Comparison of ENCODE assay signal across 19 cellular contexts in the genomic region with DNA sequence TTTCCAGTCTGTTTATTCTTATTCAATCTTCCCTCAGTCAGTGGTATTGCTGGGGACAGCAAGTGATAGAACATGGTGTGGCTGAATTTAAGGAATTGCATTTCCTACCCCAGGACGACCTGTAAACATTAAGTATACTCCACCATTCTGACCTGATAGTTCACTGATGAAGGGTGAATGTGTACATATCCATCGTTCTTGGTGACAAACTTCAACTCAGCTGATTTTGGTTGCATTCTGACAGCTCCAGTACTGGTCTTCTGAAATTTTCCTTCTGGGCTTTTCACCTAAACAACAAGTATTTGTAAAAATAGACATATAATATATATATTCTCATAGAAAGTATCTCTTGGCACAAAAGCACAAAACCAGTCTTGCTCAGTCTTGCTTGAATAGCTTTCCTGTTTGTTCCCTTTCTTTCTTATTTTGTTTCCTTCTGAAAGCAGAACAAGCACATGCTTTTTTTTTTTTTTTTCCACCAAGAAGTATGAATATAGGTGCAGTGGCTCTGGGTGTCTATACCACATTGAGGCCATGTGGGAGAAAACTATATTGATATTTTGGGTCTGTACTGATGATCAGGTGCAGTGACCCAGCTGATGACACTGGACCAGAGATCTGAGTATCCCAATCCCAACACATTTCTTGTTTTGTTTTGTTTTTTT. TPM values are rescaled to one million over a fixed set of nuclear protein-coding genes. Genes with fewer than 3 reads are reported as not detected.
DNase-seq lines count a peak whose midpoint lies in the region; ATAC-seq and TF ChIP-seq lines count a peak whose summit lies in the region.
"Had no signal": no experiment of that assay in that cellular context is flagged by ENCODE, and none has a peak within 500 bp of the region (broad histone marks: within the 10 kb centered on the region; RNA-seq: fewer than 3 reads in every experiment).

No MANE protein-coding gene starts in this region.

- H3K27ac ChIP-seq in BLaER1 (no peak overlapping the region), DOHH2 (ENCODE audit: low read depth, low read length) (no peak overlapping the region), endodermal cell (ENCODE audit: low read depth, low read length) (no peak overlapping the region), smooth muscle cell (ENCODE audit: low read depth) (no peak overlapping the region)
- H3K27ac ChIP-seq: GM23248, KMS-11, Peyer's patch had no signal

- H3K9me3 ChIP-seq in BLaER1 (no peaks in the 10 kb centered on the region), DOHH2 (ENCODE audit: control insufficient read depth, insufficient read depth, low read length) (no peaks in the 10 kb centered on the region), endodermal cell (ENCODE audit: control insufficient read depth, low read length) (no peaks in the 10 kb centered on the region), smooth muscle cell (replicated peaks; ENCODE audit: low read depth) (no peaks in the 10 kb centered on the region)
- H3K9me3 ChIP-seq: Peyer's patch had no signal

- H3K36me3 Mint-ChIP-seq in endodermal cell (ENCODE audit: low read depth): peaks cover 35% of the 10 kb centered on the region
- H3K36me3 Mint-ChIP-seq in stimulated activated memory B cell treated with anti-CD40 and anti-IgM and Interleukin-4, amounts not matched to agents 10 μg/mL and 1 μg/mL and 100 μg/mL, for 72 hours: peaks cover 25% of the 10 kb centered on the region

- H3K27me3 Mint-ChIP-seq in endodermal cell (ENCODE audit: insufficient read depth): no peaks in the 10 kb centered on the region
- no peaks in the 10 kb centered on the region for H3K27me3 Mint-ChIP-seq in stimulated activated memory B cell treated with anti-CD40 and anti-IgM and Interleukin-4, amounts not matched to agents 10 μg/mL and 1 μg/mL and 100 μg/mL, for 72 hours

- H3K4me3 ChIP-seq in BLaER1 (no peak overlapping the region), DOHH2 (ENCODE audit: low read length) (peak overlapping the region; percentile 53), endodermal cell (ENCODE audit: low read length) (no peak overlapping the region), smooth muscle cell (no peak overlapping the region)
- H3K4me3 ChIP-seq: GM23248, Peyer's patch had no signal

- no peak overlapping the region for H3K4me3 Mint-ChIP-seq in endodermal cell
- no peak overlapping the region for H3K4me3 Mint-ChIP-seq in stimulated activated memory B cell treated with anti-CD40 and anti-IgM and Interleukin-4, amounts not matched to agents 10 μg/mL and 1 μg/mL and 100 μg/mL, for 72 hours
- H3K4me3 Mint-ChIP-seq: CD8-positive, alpha-beta T cell had no signal

- DNase-seq in endodermal cell (peak; percentile 2), smooth muscle cell (lab: John Stamatoyannopoulos, UW; ENCODE audit: unreplicated experiment) (no peak)
- DNase-seq: GM23248, HCEC 1CT, IMR-90, NCI-H1105 treated with DMSO at 0.1 percent for 48 hours, NCI-H2029 treated with DMSO at 0.1 percent for 48 hours, NCI-H345, NCI-H524, NCI-H774, Peyer's patch had no signal

- H4K20me1 ChIP-seq in BLaER1: no peaks in the 10 kb centered on the region
- no peaks in the 10 kb centered on the region for H4K20me1 ChIP-seq in DOHH2 (ENCODE audit: control insufficient read depth, insufficient read depth, low read depth, low read length)
- H4K20me1 ChIP-seq in smooth muscle cell (ENCODE audit: low read depth): no peaks in the 10 kb centered on the region

- H3K27me3 ChIP-seq in BLaER1 (no peaks in the 10 kb centered on the region), DOHH2 (ENCODE audit: control insufficient read depth, low read length) (no peaks in the 10 kb centered on the region), endodermal cell (ENCODE audit: control insufficient read depth, insufficient read depth, low read length, poor library complexity, severe bottlenecking) (no peaks in the 10 kb centered on the region), smooth muscle cell (ENCODE audit: low read depth) (no peaks in the 10 kb centered on the region)
- H3K27me3 ChIP-seq: Peyer's patch had no signal

- H3K9ac ChIP-seq in BLaER1 (no peak overlapping the region), endodermal cell (ENCODE audit: extremely low read depth, low read length, poor library complexity, severe bottlenecking) (no peak overlapping the region), smooth muscle cell (ENCODE audit: low read depth) (no peak overlapping the region)
- H3K9ac ChIP-seq: GM23248, KMS-11 had no signal

- no peak overlapping the region for H3K27ac Mint-ChIP-seq in endodermal cell
- no peak overlapping the region for H3K27ac Mint-ChIP-seq in stimulated activated memory B cell treated with anti-CD40 and anti-IgM and Interleukin-4, amounts not matched to agents 10 μg/mL and 1 μg/mL and 100 μg/mL, for 72 hours
- H3K27ac Mint-ChIP-seq: CD8-positive, alpha-beta T cell had no signal

- no peaks in the 10 kb centered on the region for H3K9me3 Mint-ChIP-seq in endodermal cell
- no peaks in the 10 kb centered on the region for H3K9me3 Mint-ChIP-seq in stimulated activated memory B cell treated with anti-CD40 and anti-IgM and Interleukin-4, amounts not matched to agents 10 μg/mL and 1 μg/mL and 100 μg/mL, for 72 hours
- H3K9me3 Mint-ChIP-seq: CD8-positive, alpha-beta T cell had no signal

- H3K79me2 ChIP-seq in DOHH2 (ENCODE audit: control insufficient read depth, low read length): no peaks in the 10 kb centered on the region
- H3K79me2 ChIP-seq in smooth muscle cell (ENCODE audit: low read depth): no peaks in the 10 kb centered on the region

- TF ChIP-seq CTCF in DOHH2 (IDR thresholded peaks at IDR 0.05; ENCODE audit: low read depth, low read length, poor library complexity, severe bottlenecking): no peak
- no peak for TF ChIP-seq CTCF in endodermal cell (conservative IDR thresholded peaks at IDR 0.05)
- no peak for TF ChIP-seq CTCF in smooth muscle cell (IDR thresholded peaks at IDR 0.05; ENCODE audit: borderline replicate concordance, insufficient read depth, poor library complexity, severe bottlenecking)

- H3K4me1 Mint-ChIP-seq in endodermal cell: no peaks in the 10 kb centered on the region
- H3K4me1 Mint-ChIP-seq in stimulated activated memory B cell treated with anti-CD40 and anti-IgM and Interleukin-4, amounts not matched to agents 10 μg/mL and 1 μg/mL and 100 μg/mL, for 72 hours: peaks cover 6% of the 10 kb centered on the region

- H3K4me1 ChIP-seq in BLaER1: peaks cover 16% of the 10 kb centered on the region
- H3K4me1 ChIP-seq in DOHH2 (ENCODE audit: control insufficient read depth, low read length): peaks cover 18% of the 10 kb centered on the region
- H3K4me1 ChIP-seq in endodermal cell (ENCODE audit: control insufficient read depth, insufficient read depth, low read length): no peaks in the 10 kb centered on the region
- no peaks in the 10 kb centered on the region for H3K4me1 ChIP-seq in smooth muscle cell (ENCODE audit: low read depth)
- H3K4me1 ChIP-seq: Peyer's patch had no signal

- H3K36me3 ChIP-seq in BLaER1 (peaks cover 15% of the 10 kb centered on the region), DOHH2 (ENCODE audit: control insufficient read depth, low read length) (no peaks in the 10 kb centered on the region; the same call in 1 of the 2 replicates), endodermal cell (ENCODE audit: control insufficient read depth, insufficient read depth, low read length) (peaks cover 48% of the 10 kb centered on the region), smooth muscle cell (ENCODE audit: low read depth) (peaks cover 17% of the 10 kb centered on the region)

- H3K9me2 ChIP-seq in DOHH2 (replicated peaks; ENCODE audit: control insufficient read depth, low read length): no peaks in the 10 kb centered on the region

- WGBS in endodermal cell (ENCODE audit: insufficient coverage in 1 of 2, insufficient read length in 1 of 2), 2 experiments: 86 to 100% methylated on average over 2 of the region's 2 CpGs
- 94% methylated on average over 2 of the region's 2 CpGs for WGBS in smooth muscle cell (ENCODE audit: low lambda C conversion rate)

- no peaks in the 10 kb centered on the region for H3F3A ChIP-seq in DOHH2 (ENCODE audit: control insufficient read depth, insufficient read depth)
- H3F3A ChIP-seq in smooth muscle cell (ENCODE audit: low read depth): no peaks in the 10 kb centered on the region

- H3K4me2 ChIP-seq in BLaER1 (peak overlapping the region; percentile 43), DOHH2 (ENCODE audit: low read length) (peak overlapping the region; percentile 59), smooth muscle cell (no peak overlapping the region)
- H3K4me2 ChIP-seq: KMS-11 had no signal

- peak; percentile 57 for ATAC-seq in stimulated activated memory B cell treated with anti-CD40 and anti-IgM and Interleukin-4, amounts not matched to agents 10 μg/mL and 1 μg/mL and 100 μg/mL, for 72 hours
- no peak for ATAC-seq in HG02798 (IDR thresholded peaks at IDR 0.05; ENCODE audit: poor library complexity, unreplicated experiment)
- no peak for ATAC-seq in HG03442 (IDR thresholded peaks at IDR 0.05; ENCODE audit: unreplicated experiment)
- ATAC-seq: SK-N-SH treated with all-trans-retinoic acid at 6 μM for 48 hours had no signal

- no peak overlapping the region for H2AFZ ChIP-seq in smooth muscle cell (ENCODE audit: low read depth)
- H2AFZ ChIP-seq: GM23248 had no signal

RNA-seq across cellular contexts. Expression of a gene that starts 28.5 kb away (rescaled TPM):
- 10 to 100 TPM; 15.7 to 17.8 TPM for total RNA-seq in endodermal cell
- polyA plus RNA-seq in endodermal cell (2013, experiment 1 of 2): 14.4 TPM
- polyA plus RNA-seq in endodermal cell (2013, experiment 2 of 2): 12.4 TPM
- 2.7 and 4.9 TPM in 2 replicates for total RNA-seq in smooth muscle cell
- 9.0 and 10.2 TPM in 2 replicates for polyA plus RNA-seq in smooth muscle cell

RNA-seq across cellular contexts. Expression of a gene that starts 55.4 kb away (rescaled TPM):
- total RNA-seq in endodermal cell (100 to 1,000 TPM; 306 to 332 TPM), smooth muscle cell (92.5 and 122 TPM in 2 replicates)
- polyA plus RNA-seq in endodermal cell (2013, experiment 1 of 2): 316 TPM
- polyA plus RNA-seq in endodermal cell (2013, experiment 2 of 2): 312 TPM
- 102 and 107 TPM in 2 replicates for polyA plus RNA-seq in smooth muscle cell
